8 cellular contexts compared by ENCODE assay signal in the genomic region with DNA sequence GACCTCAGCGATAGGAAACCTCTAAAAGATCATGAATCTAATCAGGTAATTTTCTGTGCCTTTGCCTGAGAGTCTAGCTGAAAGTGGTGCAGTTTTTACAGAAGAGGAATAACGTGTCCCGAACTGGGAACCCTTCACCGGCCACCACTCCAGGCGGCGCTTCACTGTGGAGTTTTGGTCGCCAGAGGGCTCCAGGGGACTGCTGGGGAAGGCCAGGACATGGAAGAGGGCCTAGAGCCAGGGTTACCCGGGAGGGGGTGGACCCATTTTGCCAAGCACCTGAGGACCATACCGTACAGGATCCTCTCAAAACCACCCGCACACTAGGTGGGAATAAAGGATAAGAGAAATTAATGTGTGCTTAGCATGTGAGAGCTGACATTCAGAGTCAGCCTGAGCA. TPM values are rescaled to one million over a fixed set of nuclear protein-coding genes. Genes with fewer than 3 reads are reported as not detected.
DNase-seq lines count a peak whose midpoint lies in the region; ATAC-seq, FAIRE-seq and TF ChIP-seq lines count a peak whose summit lies in the region.
"Not testable (repeated sequence)": the region's sequence is repeated elsewhere in the genome, so short reads cannot be mapped to it uniquely, and the experiment has no call there.

No MANE protein-coding gene starts in this region.

- not testable (repeated sequence) for H3K23ac ChIP-seq in IMR-90 (ENCODE audit: low read depth, low read length); trophoblast cell (ENCODE audit: low read length)

- not testable (repeated sequence) for H2BK20ac ChIP-seq in IMR-90 (ENCODE audit: low read depth, low read length)

- not testable (repeated sequence) for H3K4me3 ChIP-seq in IMR-90 (ENCODE audit: insufficient read depth, low read depth, low read length); bronchial epithelial cell (ENCODE audit: low read depth, low read length); foreskin fibroblast (ENCODE audit: low read depth in 1 of 2, low read length in 2 of 2); trophoblast cell (ENCODE audit: low read depth, low read length)

- TF ChIP-seq POLR2A in IMR-90 (IDR thresholded peaks at IDR 0.05; ENCODE audit: low read depth, low read length): not testable (repeated sequence)

- WGBS in IMR-90 (ENCODE audit: extremely low coverage in 2 of 2, insufficient read length in 1 of 2), 2 experiments: 20% methylated on average over 1 of the region's 10 CpGs; no CpG with 5 or more reads in 1 of the 2 experiments
- WGBS in trophoblast cell (ENCODE audit: extremely low coverage, insufficient coverage, insufficient read length): no CpG with 5 or more reads among the region's 10 CpGs

- not testable (repeated sequence) for H3K79me1 ChIP-seq in IMR-90 (ENCODE audit: low read depth in 1 of 2, low read length in 2 of 2); trophoblast cell (ENCODE audit: low read length)

- H3K56ac ChIP-seq in IMR-90 (ENCODE audit: extremely low read depth, insufficient read depth, low read length): not testable (repeated sequence)

- not testable (repeated sequence) for H3K9me1 ChIP-seq in IMR-90 (ENCODE audit: insufficient read depth, low read length)

- not testable (repeated sequence) for H4K20me1 ChIP-seq in IMR-90 (ENCODE audit: insufficient read depth, low read length)

- ATAC-seq in IMR-90 (ENCODE audit: low read depth): peak; percentile 92

- H2BK15ac ChIP-seq in IMR-90 (ENCODE audit: low read depth, low read length): not testable (repeated sequence)

- TF ChIP-seq RAD21 in IMR-90 (IDR thresholded peaks at IDR 0.05; ENCODE audit: low read length): peak; percentile 53

- H3K9me3 ChIP-seq in IMR-90 (ENCODE audit: control insufficient read depth, insufficient read depth, low read length); trophoblast cell (ENCODE audit: insufficient read depth, low read depth, low read length): not testable (repeated sequence)

- not testable (repeated sequence) for H2BK12ac ChIP-seq in trophoblast cell (ENCODE audit: low read length)

- not testable (repeated sequence) for H3K79me2 ChIP-seq in trophoblast cell (ENCODE audit: control insufficient read depth, insufficient read depth, low read length, poor library complexity)

- not testable (repeated sequence) for H4K5ac ChIP-seq in IMR-90 (ENCODE audit: low read depth, low read length)

- not testable (repeated sequence) for H3K4me2 ChIP-seq in IMR-90 (ENCODE audit: low read depth, low read length); trophoblast cell (ENCODE audit: low read length)

- H3K36me3 ChIP-seq in IMR-90 (ENCODE audit: control insufficient read depth, insufficient read depth, low read length); bronchial epithelial cell (ENCODE audit: control insufficient read depth, insufficient read depth, low read length); trophoblast cell (ENCODE audit: control insufficient read depth in 1 of 2, insufficient read depth in 2 of 2, low read length in 2 of 2): not testable (repeated sequence)

- H2BK5ac ChIP-seq in IMR-90 (ENCODE audit: low read depth, low read length, poor library complexity, severe bottlenecking); trophoblast cell (ENCODE audit: low read depth, low read length, poor library complexity): not testable (repeated sequence)

- H2AFZ ChIP-seq in IMR-90 (replicated peaks; ENCODE audit: low read length, poor library complexity); trophoblast cell (ENCODE audit: insufficient read depth, low read length, poor library complexity): not testable (repeated sequence)

- not testable (repeated sequence) for H3K27ac ChIP-seq in IMR-90 (ENCODE audit: insufficient read depth, low read length); trophoblast cell (ENCODE audit: low read depth, low read length)

- not testable (repeated sequence) for BruUV-seq in IMR-90 (replicated peaks; lab: Mats Ljungman, UMichigan)

- H2BK120ac ChIP-seq in IMR-90 (ENCODE audit: low read depth, low read length); trophoblast cell (ENCODE audit: insufficient read depth, low read length, poor library complexity): not testable (repeated sequence)

- not testable (repeated sequence) for H2AK9ac ChIP-seq in IMR-90 (replicated peaks; ENCODE audit: low read depth, low read length, poor library complexity)

- in situ Hi-C loops in IMR-90 (cut with MboI; ENCODE audit: low sequenced_read_pairs): not testable (repeated sequence)

- not testable (repeated sequence) for H3K4ac ChIP-seq in IMR-90 (ENCODE audit: low read depth, low read length); trophoblast cell (ENCODE audit: low read depth, low read length)

- not testable (repeated sequence) for H3K18ac ChIP-seq in IMR-90 (ENCODE audit: low read depth, low read length); trophoblast cell (ENCODE audit: low read length)

- not testable (repeated sequence) for H3K4me1 ChIP-seq in IMR-90 (ENCODE audit: control insufficient read depth, insufficient read depth, low read length); trophoblast cell (ENCODE audit: control insufficient read depth in 1 of 2, insufficient read depth in 2 of 2, low read length in 2 of 2)

- TF ChIP-seq CTCF in AG09319 (IDR thresholded peaks at IDR 0.05; ENCODE audit: low read depth, low read length): peak; percentile 32
- peak; percentile 24 for TF ChIP-seq CTCF in GM12873 (IDR thresholded peaks at IDR 0.05; ENCODE audit: insufficient read depth, low read depth, low read length, missing control alignments)
- peak; percentile 45 for TF ChIP-seq CTCF in IMR-90 (conservative IDR thresholded peaks at IDR 0.05; ENCODE audit: low read depth, low read length)
- TF ChIP-seq CTCF in bronchial epithelial cell (IDR thresholded peaks at IDR 0.05; ENCODE audit: insufficient read depth, low read length, severe bottlenecking): peak; percentile 48
- TF ChIP-seq CTCF in foreskin fibroblast (IDR thresholded peaks at IDR 0.05; ENCODE audit: low read depth, low read length): peak; percentile 43

- not testable (repeated sequence) for FAIRE-seq in bronchial epithelial cell (lab: Jason Lieb, UNC)

- not testable (repeated sequence) for H2AK5ac ChIP-seq in IMR-90 (ENCODE audit: low read depth, low read length); trophoblast cell (ENCODE audit: low read length)

- POLR2A ChIA-PET in IMR-90 (lab: Charles Lee; ENCODE audit: unreplicated experiment): interaction anchor here (0.6 kb wide), 1 partner anchor 670 kb away, joined by 4 read pairs; no protein-coding TSS in a partner anchor

- dilution Hi-C loops in IMR-90 (cut with HindIII; ENCODE audit: low sequenced_read_pairs, unreplicated experiment): not testable (repeated sequence)

- CTCF ChIA-PET in IMR-90 (lab: Yijun Ruan, JAX): interaction anchor here (0.8 to 1.9 kb wide), 3 partner anchors 12 to 170 kb away, joined by 3 to 5 read pairs (median 3); no protein-coding TSS in a partner anchor

- intact Hi-C loops in IMR-90 (cut with micrococcal nuclease): loop anchor here (1.0 to 2.0 kb wide), 3 partner anchors 47 to 493 kb away; no protein-coding TSS in a partner anchor

- H3K9ac ChIP-seq in IMR-90 (ENCODE audit: low read depth, low read length); trophoblast cell (ENCODE audit: low read length): not testable (repeated sequence)

- H4K8ac ChIP-seq in IMR-90 (ENCODE audit: low read depth in 2 of 2, low read length in 2 of 2); trophoblast cell (ENCODE audit: low read depth, low read length): not testable (repeated sequence)

- H4K12ac ChIP-seq in trophoblast cell (ENCODE audit: low read depth, low read length): not testable (repeated sequence)

- not testable (repeated sequence) for H3K14ac ChIP-seq in IMR-90 (replicated peaks; ENCODE audit: low read depth, low read length); trophoblast cell (ENCODE audit: low read length)

- not testable (repeated sequence) for H4K91ac ChIP-seq in IMR-90 (ENCODE audit: insufficient read depth, low read depth, low read length); trophoblast cell (ENCODE audit: low read depth, low read length)

- DNase-seq in AG09319 (ENCODE audit: extremely low read depth, low read depth); IMR-90; bronchial epithelial cell (ENCODE audit: low read depth): not testable (repeated sequence)
- DNase-seq in SK-N-DZ (ENCODE audit: low spot score): peak; percentile 46
- peak; percentile 8 to 55 for DNase-seq in foreskin fibroblast
- peak; percentile 33 for DNase-seq in left kidney (ENCODE audit: low read depth, low spot score)
- peak; percentile 25 to 62 for DNase-seq in trophoblast cell

- not testable (repeated sequence) for H3K27me3 ChIP-seq in IMR-90 (ENCODE audit: control insufficient read depth, insufficient read depth, low read length); bronchial epithelial cell (ENCODE audit: control insufficient read depth, insufficient read depth, low read length); trophoblast cell (ENCODE audit: insufficient read depth, low read length)

TF ChIP-seq in IMR-90, 13 proteins besides CTCF, POLR2A, EP300 and RAD21:
- peak; percentile 48 for TF ChIP-seq SMC3 (IDR thresholded peaks at IDR 0.05; ENCODE audit: low read depth, low read length)

RNA-seq across cellular contexts. Expression of a gene that starts 55.8 kb away (rescaled TPM):
- total RNA-seq in IMR-90 (2012; rRNA removed) (156 and 207 TPM in 2 replicates), bronchial epithelial cell (70.4 and 106 TPM in 2 replicates)
- polyA plus RNA-seq in IMR-90 (2012; rRNA removed): 57.1 and 78.6 TPM in 2 replicates
- 11.4 and 18.2 TPM in 2 replicates for polyA plus RNA-seq in IMR-90 (2012; cell fraction: cytosol; rRNA removed)
- 4.6 and 55.9 TPM in 2 replicates for polyA plus RNA-seq in IMR-90 (2012; cell fraction: nucleus; rRNA removed; ENCODE audit: low replicate concordance)
- 113 and 119 TPM in 2 replicates for polyA plus RNA-seq in SK-N-DZ (2014; cell fraction: cytosol; rRNA removed)
- 107 and 138 TPM in 2 replicates for polyA plus RNA-seq in SK-N-DZ (2014; cell fraction: nucleus; rRNA removed)
- polyA plus RNA-seq in trophoblast cell (2013): 57.9 and 61.0 TPM in 2 replicates
